In genomic region chr20:1389703-1390385, GRCh38 we compare ENCODE assay signal across 9 cellular contexts. TPM values are rescaled to one million over a fixed set of nuclear protein-coding genes. Genes with fewer than 3 reads are reported as not detected.
A peak's percentile ranks its signal among the peaks of the same experiment; 100 is the strongest.
DNase-seq lines count a peak whose midpoint lies in the region; ATAC-seq, FAIRE-seq and TF ChIP-seq lines count a peak whose summit lies in the region.
"Had no signal": no experiment of that assay in that cellular context is flagged by ENCODE, and none has a peak within 500 bp of the region (broad histone marks: within the 10 kb centered on the region; RNA-seq: fewer than 3 reads in every experiment).

No MANE protein-coding gene starts in this region.

- H3K36me3 ChIP-seq in astrocyte (ENCODE audit: insufficient read depth, low read length): peaks cover 5% of the 10 kb centered on the region
- peaks cover 10% of the 10 kb centered on the region for H3K36me3 ChIP-seq in lower lobe of right lung
- no peaks in the 10 kb centered on the region for H3K36me3 ChIP-seq in transverse colon

- intact Hi-C loops in lower lobe of right lung (cut with DNase I): loop anchor here (10.0 kb wide), 1 partner anchor 75 kb away; no protein-coding TSS in a partner anchor
- intact Hi-C loops in transverse colon (cut with DNase I; ENCODE audit: low total_unique reads): no loop called here

- TF ChIP-seq EP300 in transverse colon (IDR thresholded peaks at IDR 0.05; ENCODE audit: low read depth): no peak

- no peak overlapping the region for H3K9ac ChIP-seq in astrocyte (ENCODE audit: low read length)

- 73% methylated on average over 6 of the region's 6 CpGs; no CpG with 5 or more reads in 1 of the 2 donors for WGBS in transverse colon (ENCODE audit: low coverage in 1 of 2), 2 donors

- peak overlapping the region; percentile 86 to 89 for H3K4me3 Mint-ChIP-seq in activated T-cell treated with anti-CD3 and anti-CD28 coated beads, Interleukin-2, amount 50 U/mL, for 72 hours
- peak overlapping the region; percentile 15 for H3K4me3 Mint-ChIP-seq in astrocyte (ENCODE audit: unreplicated experiment)

- peaks cover 29% of the 10 kb centered on the region for H3K4me1 ChIP-seq in astrocyte (ENCODE audit: insufficient read depth, low read length)
- H3K4me1 ChIP-seq in lower lobe of right lung: peaks cover 82% of the 10 kb centered on the region
- peaks cover 41 to 76% (median 62%) of the 10 kb centered on the region in 4 donors for H3K4me1 ChIP-seq in transverse colon

- peak overlapping the region; percentile 44 for H3K4me2 ChIP-seq in astrocyte (ENCODE audit: low read length)

- ATAC-seq in activated T-cell treated with anti-CD3 and anti-CD28 coated beads, Interleukin-2, amount 50 U/mL, for 72 hours (replicated peaks in 1 of 2): no peak
- ATAC-seq in lower lobe of right lung (peak in 1 of 2 donors; percentile 1), GM18858 (IDR thresholded peaks at IDR 0.05; ENCODE audit: unreplicated experiment) (no peak)

- in situ Hi-C loops in transverse colon (cut with MboI; ENCODE audit: low pct_ligation_motif_present in 1 of 4, low pct_unique_long_range_greater_than_20kb in 1 of 4, low sequenced_read_pairs in 3 of 4): loop anchor here in 2 of 4 donors (10.0 kb wide), 2 partner anchors 55 to 75 kb away; no protein-coding TSS in a partner anchor

- H3K27ac Mint-ChIP-seq in activated T-cell treated with anti-CD3 and anti-CD28 coated beads, Interleukin-2, amount 50 U/mL, for 72 hours: peak overlapping the region; percentile 47
- H3K27ac Mint-ChIP-seq in astrocyte (ENCODE audit: unreplicated experiment): peak overlapping the region; percentile 9

- no peak overlapping the region for H2AFZ ChIP-seq in astrocyte (ENCODE audit: low read depth, low read length)

- H3K9me3 ChIP-seq in astrocyte (ENCODE audit: insufficient read depth, low read depth, low read length) (no peaks in the 10 kb centered on the region), lower lobe of right lung (no peaks in the 10 kb centered on the region), transverse colon (no peaks in the 10 kb centered on the region)

- H3K27ac ChIP-seq in astrocyte (ENCODE audit: low read depth, low read length): no peak overlapping the region
- peak overlapping the region; percentile 61 for H3K27ac ChIP-seq in lower lobe of right lung
- H3K27ac ChIP-seq in transverse colon: peak overlapping the region; percentile 28 to 92 (median 49)

- peaks cover 80% of the 10 kb centered on the region for H3K4me1 Mint-ChIP-seq in activated T-cell treated with anti-CD3 and anti-CD28 coated beads, Interleukin-2, amount 50 U/mL, for 72 hours (ENCODE audit: low read depth)
- H3K4me1 Mint-ChIP-seq in astrocyte (ENCODE audit: low read depth, unreplicated experiment): peaks cover 42% of the 10 kb centered on the region

- no peak for DNase-seq in activated T-cell treated with anti-CD3 and anti-CD28 coated beads, Interleukin-2, amount 50 U/mL, for 72 hours
- DNase-seq in activated T-cell treated with anti-CD3 and anti-CD28 coated beads for 4 hours: no peak
- no peak for DNase-seq in astrocyte (ENCODE audit: low read depth)
- DNase-seq in lower lobe of right lung: no peak
- DNase-seq in transverse colon: no peak
- DNase-seq in cerebellar cortex (ENCODE audit: low spot score): no peak
- no peak for DNase-seq in mucosa of gallbladder (ENCODE audit: low spot score)
- DNase-seq: activated CD8-positive, alpha-beta memory T cell treated with anti-CD3 and anti-CD28 coated beads, Interleukin-2, amount 50 U/mL, for 4 hours had no signal

- H3K27me3 Mint-ChIP-seq in activated T-cell treated with anti-CD3 and anti-CD28 coated beads, Interleukin-2, amount 50 U/mL, for 72 hours (ENCODE audit: low read depth): no peaks in the 10 kb centered on the region
- no peaks in the 10 kb centered on the region for H3K27me3 Mint-ChIP-seq in astrocyte (ENCODE audit: low read depth, unreplicated experiment)

- H3K79me2 ChIP-seq in astrocyte (ENCODE audit: insufficient read depth, low read length): peaks cover 82% of the 10 kb centered on the region

- H3K36me3 Mint-ChIP-seq in activated T-cell treated with anti-CD3 and anti-CD28 coated beads, Interleukin-2, amount 50 U/mL, for 72 hours (ENCODE audit: insufficient read depth in 2 of 2): peaks cover 11 to 15% of the 10 kb centered on the region in 2 donors
- peaks cover 2% of the 10 kb centered on the region for H3K36me3 Mint-ChIP-seq in astrocyte (ENCODE audit: low read depth, unreplicated experiment)

- H3K9me3 Mint-ChIP-seq in activated T-cell treated with anti-CD3 and anti-CD28 coated beads, Interleukin-2, amount 50 U/mL, for 72 hours: no peaks in the 10 kb centered on the region
- no peaks in the 10 kb centered on the region for H3K9me3 Mint-ChIP-seq in astrocyte (ENCODE audit: unreplicated experiment)

- no peak for FAIRE-seq in astrocyte (lab: Jason Lieb, UNC)

- H4K20me1 ChIP-seq in astrocyte (ENCODE audit: insufficient read depth, low read length): peaks cover 75% of the 10 kb centered on the region

- H3K4me3 ChIP-seq in astrocyte (ENCODE audit: insufficient read depth, low read depth, low read length) (no peak overlapping the region), lower lobe of right lung (peak overlapping the region; percentile 35), transverse colon (no peak overlapping the region)

- TF ChIP-seq CTCF in astrocyte (IDR thresholded peaks at IDR 0.05; ENCODE audit: insufficient read depth, low read depth, low read length) (no peak), lower lobe of right lung (IDR thresholded peaks at IDR 0.05) (no peak), transverse colon (IDR thresholded peaks at IDR 0.05) (no peak)

- TF ChIP-seq POLR2A in transverse colon (IDR thresholded peaks at IDR 0.05): no peak

- H3K27me3 ChIP-seq in astrocyte (ENCODE audit: insufficient read depth, low read length) (no peaks in the 10 kb centered on the region), lower lobe of right lung (ENCODE audit: low read depth) (no peaks in the 10 kb centered on the region), transverse colon (no peaks in the 10 kb centered on the region)

RNA-seq across cellular contexts. Expression of gene FKBP1A, which starts 3.0 kb away (rescaled TPM):
- total RNA-seq in activated T-cell treated with anti-CD3 and anti-CD28 coated beads, Interleukin-2, amount 50 U/mL, for 72 hours: 100 to 1,000 TPM; 228 to 278 TPM
- total RNA-seq in astrocyte (360 and 379 TPM in 2 replicates), lower lobe of right lung (291 TPM), transverse colon (100 to 1,000 TPM; 120 to 202 (median 144) TPM), mucosa of gallbladder (177 TPM)
